25 cellular contexts compared by ENCODE assay signal in genomic region chr16:65959978-65960377, GRCh38.
"Had no signal": no experiment of that assay in that cellular context is flagged by ENCODE, and none has a peak within 500 bp of the region (broad histone marks: within the 10 kb centered on the region; RNA-seq: fewer than 3 reads in every experiment).

No MANE protein-coding gene starts in this region.

- H3K27me3 Mint-ChIP-seq: activated CD4-positive, alpha-beta T cell treated with anti-CD3 and anti-CD28 coated beads, Interleukin-2, amount 10 ng/mL, durations not matched to agents 7 days and 5 days; activated naive CD8-positive, alpha-beta T cell treated with anti-CD3 and anti-CD28 coated beads, Interleukin-2, amount 10 ng/mL, durations not matched to agents 7 days and 5 days; activated T-cell treated with anti-CD3 and anti-CD28 coated beads, Interleukin-2, amount 50 U/mL, for 24 hours; central memory CD8-positive, alpha-beta T cell had no signal

- H3K4me3 ChIP-seq: ascending aorta, heart right ventricle, mucosa of descending colon, ovary, smooth muscle cell, stomach had no signal

- H3K27ac ChIP-seq: ascending aorta, heart right ventricle, ovary, stomach had no signal

- H3K9me3 ChIP-seq: ascending aorta, heart right ventricle, mucosa of descending colon, ovary, stomach had no signal

- DNase-seq: activated CD4-positive, alpha-beta T cell treated with anti-CD3 and anti-CD28 coated beads, Interleukin-2, amount 10 ng/mL, durations not matched to agents 7 days and 5 days; activated CD8-positive, alpha-beta T cell treated with anti-CD3 and anti-CD28 coated beads, Interleukin-2, amount 10 ng/mL, durations not matched to agents 7 days and 5 days; activated naive CD4-positive, alpha-beta T cell treated with Interleukin-2 at 50 U/mL for 16 hours; activated naive CD8-positive, alpha-beta T cell treated with anti-CD3 and anti-CD28 coated beads, Interleukin-2, amount 10 ng/mL, durations not matched to agents 7 days and 5 days; activated T-cell treated with anti-CD3 and anti-CD28 coated beads, Interleukin-2, amount 50 U/mL, for 24 hours; cortex of kidney; erythroblast; heart right ventricle; immature natural killer cell; kidney glomerular epithelial cell; left ventricle myocardium superior; mesenchymal stem cell; mucosa of descending colon; naive B cell; ovary; stimulated activated CD4-positive, alpha-beta T cell treated with anti-CD3 and anti-CD28 coated beads, Interleukin-4, amount 100 ng/mL, for 24 hours; stomach; T1000; trophoblast cell had no signal

- H3K36me3 ChIP-seq: ascending aorta, heart right ventricle, ovary, stomach had no signal

- H3K4me1 ChIP-seq: ascending aorta, heart right ventricle, stomach had no signal

- H3K4me3 Mint-ChIP-seq: activated CD4-positive, alpha-beta T cell treated with anti-CD3 and anti-CD28 coated beads, Interleukin-2, amount 10 ng/mL, durations not matched to agents 7 days and 5 days; activated CD8-positive, alpha-beta T cell treated with anti-CD3 and anti-CD28 coated beads, Interleukin-2, amount 10 ng/mL, durations not matched to agents 7 days and 5 days; activated naive CD8-positive, alpha-beta T cell treated with anti-CD3 and anti-CD28 coated beads, Interleukin-2, amount 10 ng/mL, durations not matched to agents 7 days and 5 days; activated T-cell treated with anti-CD3 and anti-CD28 coated beads, Interleukin-2, amount 50 U/mL, for 24 hours; central memory CD8-positive, alpha-beta T cell; immature natural killer cell; naive B cell; stimulated activated effector memory CD8-positive, alpha-beta T cell treated with anti-CD3 and anti-CD28 coated beads, Interleukin-12 subunit alpha, Interleukin-12 subunit beta, amount 100 ng/mL, for 72 hours had no signal

- ATAC-seq: activated CD8-positive, alpha-beta T cell treated with anti-CD3 and anti-CD28 coated beads, Interleukin-2, amount 10 ng/mL, durations not matched to agents 7 days and 5 days; heart right ventricle; left ventricle myocardium superior; mucosa of descending colon; sciatic nerve; stimulated activated effector memory CD8-positive, alpha-beta T cell treated with anti-CD3 and anti-CD28 coated beads, Interleukin-12 subunit alpha, Interleukin-12 subunit beta, amount 100 ng/mL, for 72 hours had no signal

- H3K36me3 Mint-ChIP-seq: activated naive CD8-positive, alpha-beta T cell treated with anti-CD3 and anti-CD28 coated beads, Interleukin-2, amount 10 ng/mL, durations not matched to agents 7 days and 5 days; immature natural killer cell; naive B cell; stimulated activated effector memory CD8-positive, alpha-beta T cell treated with anti-CD3 and anti-CD28 coated beads, Interleukin-12 subunit alpha, Interleukin-12 subunit beta, amount 100 ng/mL, for 72 hours had no signal

- H3K4me1 Mint-ChIP-seq: activated CD4-positive, alpha-beta T cell treated with anti-CD3 and anti-CD28 coated beads, Interleukin-2, amount 10 ng/mL, durations not matched to agents 7 days and 5 days; activated naive CD8-positive, alpha-beta T cell treated with anti-CD3 and anti-CD28 coated beads, Interleukin-2, amount 10 ng/mL, durations not matched to agents 7 days and 5 days; central memory CD8-positive, alpha-beta T cell; immature natural killer cell; naive B cell; stimulated activated effector memory CD8-positive, alpha-beta T cell treated with anti-CD3 and anti-CD28 coated beads, Interleukin-12 subunit alpha, Interleukin-12 subunit beta, amount 100 ng/mL, for 72 hours had no signal

- H3K4me2 ChIP-seq: smooth muscle cell had no signal

- H3K27ac Mint-ChIP-seq: activated CD4-positive, alpha-beta T cell treated with anti-CD3 and anti-CD28 coated beads, Interleukin-2, amount 10 ng/mL, durations not matched to agents 7 days and 5 days; activated CD8-positive, alpha-beta T cell treated with anti-CD3 and anti-CD28 coated beads, Interleukin-2, amount 10 ng/mL, durations not matched to agents 7 days and 5 days; activated naive CD8-positive, alpha-beta T cell treated with anti-CD3 and anti-CD28 coated beads, Interleukin-2, amount 10 ng/mL, durations not matched to agents 7 days and 5 days; activated T-cell treated with anti-CD3 and anti-CD28 coated beads, Interleukin-2, amount 50 U/mL, for 24 hours; activated T-helper 2 cell treated with anti-CD3 and anti-CD28 coated beads, Interferon-gamma antibody, Interleukin-2, Interleukin-4, amounts not matched to agents 10 μg/mL and 5 μg/mL and 100 μg/mL, durations not matched to agents 14 hours and 24 hours and 36 hours; immature natural killer cell; naive B cell; stimulated activated effector memory CD8-positive, alpha-beta T cell treated with anti-CD3 and anti-CD28 coated beads, Interleukin-12 subunit alpha, Interleukin-12 subunit beta, amount 100 ng/mL, for 72 hours had no signal

- H3K9me3 Mint-ChIP-seq: activated CD4-positive, alpha-beta T cell treated with anti-CD3 and anti-CD28 coated beads, Interleukin-2, amount 10 ng/mL, durations not matched to agents 7 days and 5 days; activated naive CD8-positive, alpha-beta T cell treated with anti-CD3 and anti-CD28 coated beads, Interleukin-2, amount 10 ng/mL, durations not matched to agents 7 days and 5 days; activated T-cell treated with anti-CD3 and anti-CD28 coated beads, Interleukin-2, amount 50 U/mL, for 24 hours; activated T-helper 2 cell treated with anti-CD3 and anti-CD28 coated beads, Interferon-gamma antibody, Interleukin-2, Interleukin-4, amounts not matched to agents 10 μg/mL and 5 μg/mL and 100 μg/mL, durations not matched to agents 14 hours and 24 hours and 36 hours; central memory CD8-positive, alpha-beta T cell had no signal

- H3K27me3 ChIP-seq: ascending aorta, ovary, stomach had no signal
